Comparison of ENCODE assay signal across 7 cellular contexts in the genomic region with DNA sequence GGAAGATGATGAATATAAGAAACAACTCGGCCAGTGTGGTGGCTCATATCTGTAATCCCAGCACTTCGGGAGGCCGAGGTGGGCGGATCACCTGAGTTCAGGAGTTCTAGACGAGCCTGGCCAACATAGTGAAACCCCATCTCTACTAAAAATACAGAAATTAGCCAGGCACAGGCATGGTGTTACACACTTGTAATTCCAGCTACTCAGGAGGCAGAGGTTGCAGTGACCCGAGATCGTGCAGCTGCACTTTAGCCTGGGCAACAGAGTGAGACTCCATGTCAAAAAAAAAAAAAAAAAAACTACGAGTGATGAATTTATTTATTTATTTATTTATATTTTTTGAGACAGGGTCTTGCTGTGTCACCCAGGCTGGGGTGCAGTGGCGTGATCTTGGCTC. TPM values are rescaled to one million over a fixed set of nuclear protein-coding genes. Genes with fewer than 3 reads are reported as not detected.
"Had no signal": no experiment of that assay in that cellular context is flagged by ENCODE, and none has a peak within 500 bp of the region (broad histone marks: within the 10 kb centered on the region; RNA-seq: fewer than 3 reads in every experiment).

No MANE protein-coding gene starts in this region.

RNA-seq across cellular contexts. Expression of a gene that starts 35.2 kb away (rescaled TPM):
- total RNA-seq: LHCN-M2, MCF 10A, NCI-H460, Right ventricle myocardium inferior, RPMI7951, SJCRH30, SK-MEL-5 had no signal

RNA-seq across cellular contexts. Expression of a gene that starts 41.9 kb away (rescaled TPM):
- total RNA-seq: LHCN-M2, MCF 10A, RPMI7951, SK-MEL-5 had no signal
